14 cellular contexts compared by ENCODE assay signal in the genomic region with DNA sequence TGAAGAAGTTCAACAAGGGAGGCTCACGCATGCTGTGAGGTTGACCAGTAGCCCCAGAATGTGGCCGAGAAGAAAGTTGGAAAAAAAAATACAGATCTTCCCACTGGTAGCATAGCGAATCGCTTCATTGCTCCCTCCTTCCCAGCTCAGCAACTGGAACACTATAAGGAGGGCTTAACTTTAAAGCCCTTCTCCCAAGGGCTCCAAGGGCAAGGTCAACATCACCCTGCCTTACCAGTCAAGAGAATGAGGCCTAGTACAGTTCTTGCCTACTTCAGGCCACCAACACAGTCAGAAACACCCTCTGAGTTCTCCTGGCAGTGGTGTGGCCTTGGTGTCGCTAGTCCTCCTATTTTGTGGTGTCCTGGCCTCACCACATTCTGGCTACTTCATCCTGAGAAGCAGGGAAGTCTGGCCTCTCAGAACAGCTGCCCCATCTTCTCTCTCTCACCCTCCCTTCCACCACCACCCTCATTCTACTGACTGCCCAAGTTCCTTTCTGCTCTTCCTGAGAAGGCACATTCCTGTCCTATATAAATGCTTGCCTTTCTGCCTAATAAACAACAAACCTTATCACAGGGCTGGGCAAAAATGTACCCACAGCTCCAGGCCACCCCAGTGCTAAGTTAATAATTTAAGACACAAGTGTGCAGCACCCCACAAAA. TPM values are rescaled to one million over a fixed set of nuclear protein-coding genes. Genes with fewer than 3 reads are reported as not detected.
DNase-seq lines count a peak whose midpoint lies in the region; ATAC-seq, FAIRE-seq and TF ChIP-seq lines count a peak whose summit lies in the region.
"Had no signal": no experiment of that assay in that cellular context is flagged by ENCODE, and none has a peak within 500 bp of the region (broad histone marks: within the 10 kb centered on the region; RNA-seq: fewer than 3 reads in every experiment).

No MANE protein-coding gene starts in this region.

- ATAC-seq in IMR-90 (ENCODE audit: low read depth) = peak; percentile 50

- H4K5ac ChIP-seq in IMR-90 (ENCODE audit: low read depth, low read length) (peak overlapping the region; percentile 43), mesendoderm (ENCODE audit: low read length) (no peak overlapping the region)

- FAIRE-seq in astrocyte (lab: Jason Lieb, UNC) = no peak
- FAIRE-seq: HTR-8/SVneo had no signal

- peak overlapping the region; percentile 1 for H3K4me3 Mint-ChIP-seq in astrocyte (ENCODE audit: unreplicated experiment)

- 0 out of 2 replicates have a peak overlapping the region, but pooled peaks have one; percentile 7 for H2AK5ac ChIP-seq in IMR-90 (ENCODE audit: low read depth, low read length)
- H2AK5ac ChIP-seq in mesendoderm (ENCODE audit: low read length) = peak overlapping the region; percentile 6

- H2AK9ac ChIP-seq in IMR-90 (replicated peaks; ENCODE audit: low read depth, low read length, poor library complexity) = peak overlapping the region; percentile 6

- H4K8ac ChIP-seq in IMR-90 (ENCODE audit: low read depth in 2 of 2, low read length in 2 of 2) (peak overlapping the region in 1 of 2 experiments; percentile 41; a peak in 1 of 4 replicates), mesendoderm (ENCODE audit: low read depth, low read length) (no peak overlapping the region)

- no peak overlapping the region for H3K56ac ChIP-seq in IMR-90 (ENCODE audit: extremely low read depth, insufficient read depth, low read length)
- H3K56ac ChIP-seq in mesendoderm (ENCODE audit: low read length) = peak overlapping the region; percentile 62

- no peak for TF ChIP-seq CTCF in IMR-90 (conservative IDR thresholded peaks at IDR 0.05; ENCODE audit: low read depth, low read length)
- no peak for TF ChIP-seq CTCF in astrocyte (IDR thresholded peaks at IDR 0.05; ENCODE audit: insufficient read depth, low read depth, low read length)
- TF ChIP-seq CTCF in thyroid gland (IDR thresholded peaks at IDR 0.05) = no peak
- no peak for TF ChIP-seq CTCF in WERI-Rb-1 (IDR thresholded peaks at IDR 0.05; ENCODE audit: low read depth, low read length)
- TF ChIP-seq CTCF in uterus (IDR thresholded peaks at IDR 0.05) = no peak

- H2BK5ac ChIP-seq in IMR-90 (ENCODE audit: low read depth, low read length, poor library complexity, severe bottlenecking) = no peak overlapping the region
- no peak overlapping the region for H2BK5ac ChIP-seq in mesendoderm (ENCODE audit: low read length)

- no peak overlapping the region for H3K4ac ChIP-seq in IMR-90 (ENCODE audit: low read depth, low read length)
- no peak overlapping the region for H3K4ac ChIP-seq in mesendoderm (ENCODE audit: low read depth, low read length)

- dilution Hi-C loops in IMR-90 (cut with HindIII; ENCODE audit: low sequenced_read_pairs, unreplicated experiment) = no loop called here

- peak overlapping the region; percentile 38 for H3K18ac ChIP-seq in IMR-90 (ENCODE audit: low read depth, low read length)
- H3K18ac ChIP-seq in mesendoderm (ENCODE audit: low read length) = no peak overlapping the region

- H3K9ac ChIP-seq in IMR-90 (ENCODE audit: low read depth, low read length) = no peak overlapping the region
- H3K9ac ChIP-seq in astrocyte (ENCODE audit: low read length) = no peak overlapping the region
- no peak overlapping the region for H3K9ac ChIP-seq in mesendoderm (ENCODE audit: low read length)

- no peaks in the 10 kb centered on the region for H3K27me3 Mint-ChIP-seq in astrocyte (ENCODE audit: low read depth, unreplicated experiment)

- H3K4me1 Mint-ChIP-seq in astrocyte (ENCODE audit: low read depth, unreplicated experiment) = peaks cover 22% of the 10 kb centered on the region

- no peak overlapping the region; the same call in 1 of the 2 replicates for H3K14ac ChIP-seq in IMR-90 (replicated peaks; ENCODE audit: low read depth, low read length)

- H3K4me3 ChIP-seq in IMR-90 (ENCODE audit: insufficient read depth, low read depth, low read length) (no peak overlapping the region), astrocyte (ENCODE audit: insufficient read depth, low read depth, low read length) (no peak overlapping the region), mesendoderm (ENCODE audit: low read length) (no peak overlapping the region), thyroid gland (replicated peaks in 1 of 3) (no peak overlapping the region), WERI-Rb-1 (ENCODE audit: low read depth, low read length) (no peak overlapping the region), uterus (no peak overlapping the region)
- H3K4me3 ChIP-seq: coronary artery had no signal

- no peaks in the 10 kb centered on the region for H3K9me3 ChIP-seq in IMR-90 (ENCODE audit: control insufficient read depth, insufficient read depth, low read length)
- no peaks in the 10 kb centered on the region for H3K9me3 ChIP-seq in astrocyte (ENCODE audit: insufficient read depth, low read depth, low read length)
- H3K9me3 ChIP-seq in thyroid gland = no peaks in the 10 kb centered on the region
- no peaks in the 10 kb centered on the region for H3K9me3 ChIP-seq in WERI-Rb-1 (ENCODE audit: severe bottlenecking)
- H3K9me3 ChIP-seq in uterus = no peaks in the 10 kb centered on the region

- H4K91ac ChIP-seq in IMR-90 (ENCODE audit: insufficient read depth, low read depth, low read length) = peak overlapping the region; percentile 10

- H3K4me2 ChIP-seq in IMR-90 (ENCODE audit: low read depth, low read length) = no peak overlapping the region
- H3K4me2 ChIP-seq in astrocyte (ENCODE audit: low read length) = no peak overlapping the region
- no peak overlapping the region for H3K4me2 ChIP-seq in mesendoderm (ENCODE audit: low read length)

- no peaks in the 10 kb centered on the region for H3K9me1 ChIP-seq in IMR-90 (ENCODE audit: insufficient read depth, low read length)

- H3K4me1 ChIP-seq in IMR-90 (ENCODE audit: control insufficient read depth, insufficient read depth, low read length) (peaks cover 12% of the 10 kb centered on the region), astrocyte (ENCODE audit: insufficient read depth, low read length) (peaks cover 4% of the 10 kb centered on the region), mesendoderm (ENCODE audit: control insufficient read depth, low read depth, low read length) (no peaks in the 10 kb centered on the region), thyroid gland (peaks cover 8 to 15% of the 10 kb centered on the region in 2 donors), uterus (no peaks in the 10 kb centered on the region)

- no peak overlapping the region for H2BK120ac ChIP-seq in IMR-90 (ENCODE audit: low read depth, low read length)
- no peak overlapping the region for H2BK120ac ChIP-seq in mesendoderm (ENCODE audit: low read depth, low read length)

- H2BK20ac ChIP-seq in IMR-90 (ENCODE audit: low read depth, low read length) = no peak overlapping the region

- H3K23ac ChIP-seq in IMR-90 (ENCODE audit: low read depth, low read length) = no peak overlapping the region; the same call in 1 of the 2 replicates
- no peak overlapping the region for H3K23ac ChIP-seq in mesendoderm (ENCODE audit: low read length)

- H3K79me2 ChIP-seq in astrocyte (ENCODE audit: insufficient read depth, low read length) (no peaks in the 10 kb centered on the region), mesendoderm (ENCODE audit: control insufficient read depth, insufficient read depth, low read length) (no peaks in the 10 kb centered on the region)

- H3K27ac ChIP-seq in IMR-90 (ENCODE audit: insufficient read depth, low read length) (no peak overlapping the region), astrocyte (ENCODE audit: low read depth, low read length) (no peak overlapping the region), mesendoderm (ENCODE audit: low read depth, low read length) (no peak overlapping the region), thyroid gland (peak overlapping the region; percentile 53 to 68 (median 61)), WERI-Rb-1 (no peak overlapping the region), uterus (no peak overlapping the region)

- H3K9me3 Mint-ChIP-seq in astrocyte (ENCODE audit: unreplicated experiment) = no peaks in the 10 kb centered on the region

- POLR2A ChIA-PET in IMR-90 (lab: Charles Lee; ENCODE audit: unreplicated experiment) = no interaction called here

- no peaks in the 10 kb centered on the region for H3K79me1 ChIP-seq in IMR-90 (ENCODE audit: low read depth in 1 of 2, low read length in 2 of 2)
- H3K79me1 ChIP-seq in mesendoderm (ENCODE audit: low read length) = no peaks in the 10 kb centered on the region

- CTCF ChIA-PET in IMR-90 (lab: Yijun Ruan, JAX) = interaction anchor here (1.3 kb wide), 1 partner anchor 211 kb away, joined by 3 read pairs; no protein-coding TSS in a partner anchor

- H3K27ac Mint-ChIP-seq in astrocyte (ENCODE audit: unreplicated experiment) = peak overlapping the region; percentile 59

- intact Hi-C loops in IMR-90 (cut with micrococcal nuclease) (loop anchor here (5.0 kb wide), 1 partner anchor 36 kb away; the partner anchor contains the start of gene SLC7A7), thyroid gland (cut with DNase I) (no loop called here), uterus (cut with DNase I; ENCODE audit: low total_unique reads) (no loop called here)

- H2AFZ ChIP-seq in IMR-90 (replicated peaks; ENCODE audit: low read length, poor library complexity) = peak overlapping the region; percentile 6
- H2AFZ ChIP-seq in astrocyte (ENCODE audit: low read depth, low read length) = peak overlapping the region; percentile 10

- TF ChIP-seq POLR2A in IMR-90 (IDR thresholded peaks at IDR 0.05; ENCODE audit: low read depth, low read length) (no peak), thyroid gland (IDR thresholded peaks at IDR 0.05) (peak in 1 of 2 donors; percentile 9), uterus (IDR thresholded peaks at IDR 0.05) (no peak)

- in situ Hi-C loops in IMR-90 (cut with MboI; ENCODE audit: low sequenced_read_pairs) = no loop called here

- 67% methylated on average over 1 of the region's 5 CpGs; no CpG with 5 or more reads in 1 of the 2 experiments for WGBS in IMR-90 (ENCODE audit: extremely low coverage in 2 of 2, insufficient read length in 1 of 2), 2 experiments
- no CpG with 5 or more reads among the region's 5 CpGs for WGBS in mesendoderm (ENCODE audit: extremely low coverage, insufficient coverage, low lambda C conversion rate)
- WGBS in thyroid gland, 2 donors = 46 to 64% methylated on average over 5 of the region's 5 CpGs

- no peak for TF ChIP-seq RAD21 in IMR-90 (IDR thresholded peaks at IDR 0.05; ENCODE audit: low read length)

- no peaks in the 10 kb centered on the region for H3K36me3 ChIP-seq in IMR-90 (ENCODE audit: control insufficient read depth, insufficient read depth, low read length)
- H3K36me3 ChIP-seq in astrocyte (ENCODE audit: insufficient read depth, low read length) = no peaks in the 10 kb centered on the region
- no peaks in the 10 kb centered on the region for H3K36me3 ChIP-seq in mesendoderm (ENCODE audit: control insufficient read depth, insufficient read depth, low read length)
- no peaks in the 10 kb centered on the region for H3K36me3 ChIP-seq in thyroid gland
- no peaks in the 10 kb centered on the region for H3K36me3 ChIP-seq in WERI-Rb-1
- H3K36me3 ChIP-seq in uterus = no peaks in the 10 kb centered on the region

- no TSS peak for BruUV-seq in IMR-90 (replicated peaks; lab: Mats Ljungman, UMichigan)

- H2BK15ac ChIP-seq in IMR-90 (ENCODE audit: low read depth, low read length) (no peak overlapping the region), mesendoderm (replicated peaks; ENCODE audit: low read depth) (no peak overlapping the region)

- no peaks in the 10 kb centered on the region for H4K20me1 ChIP-seq in IMR-90 (ENCODE audit: insufficient read depth, low read length)
- no peaks in the 10 kb centered on the region for H4K20me1 ChIP-seq in astrocyte (ENCODE audit: insufficient read depth, low read length)

- peaks cover 1% of the 10 kb centered on the region for H3K36me3 Mint-ChIP-seq in astrocyte (ENCODE audit: low read depth, unreplicated experiment)

- DNase-seq in IMR-90 = peak; percentile 5
- no peak for DNase-seq in astrocyte (ENCODE audit: low read depth)
- DNase-seq in mesendoderm = no peak
- DNase-seq in thyroid gland = peak; percentile 57 to 62
- no peak for DNase-seq in WERI-Rb-1
- DNase-seq in NCI-H2196 treated with DMSO at 0.1 percent for 48 hours (lab: John Stamatoyannopoulos, UW; ENCODE audit: unreplicated experiment) = no peak
- DNase-seq in uterus = no peak
- DNase-seq: amygdala, GOT3, MM.1S, NCI-H2081, NCI-H526 treated with DMSO at 0.1 percent for 48 hours had no signal

- H3K27me3 ChIP-seq in IMR-90 (ENCODE audit: control insufficient read depth, insufficient read depth, low read length) (no peaks in the 10 kb centered on the region), astrocyte (ENCODE audit: insufficient read depth, low read length) (no peaks in the 10 kb centered on the region), mesendoderm (ENCODE audit: insufficient read depth, low read length, poor library complexity) (no peaks in the 10 kb centered on the region), thyroid gland (no peaks in the 10 kb centered on the region), WERI-Rb-1 (ENCODE audit: insufficient read depth, low read depth, severe bottlenecking) (no peaks in the 10 kb centered on the region), uterus (no peaks in the 10 kb centered on the region)

RNA-seq across cellular contexts. Expression of gene OXA1L, which starts 14.6 kb away (rescaled TPM):
- 40.0 and 47.3 TPM in 2 replicates for total RNA-seq in IMR-90 (2012; rRNA removed)
- polyA plus RNA-seq in IMR-90 (2012; rRNA removed) = 113 and 161 TPM in 2 replicates
- polyA plus RNA-seq in IMR-90 (2012; cell fraction: cytosol; rRNA removed) = 55.0 and 68.3 TPM in 2 replicates
- 122 and 328 TPM in 2 replicates for polyA plus RNA-seq in IMR-90 (2012; cell fraction: nucleus; rRNA removed; ENCODE audit: low replicate concordance)
- 81.2 and 82.8 TPM in 2 replicates for total RNA-seq in astrocyte
- 117 TPM for polyA plus RNA-seq in mesendoderm (2013, experiment 1 of 2)
- polyA plus RNA-seq in mesendoderm (2013, experiment 2 of 2) = 118 TPM
- 100 to 1,000 TPM; 104 to 131 (median 117) TPM for total RNA-seq in thyroid gland
- 10 to 100 TPM; 38.3 to 87.8 (median 55.9) TPM for total RNA-seq in uterus

RNA-seq across cellular contexts. Expression of gene SLC7A7, which starts 34.2 kb away (rescaled TPM):
- total RNA-seq in IMR-90 (2012; rRNA removed) (1.4 and 2.0 TPM in 2 replicates), astrocyte (13.3 and 14.3 TPM in 2 replicates), thyroid gland (10 to 100 TPM in 3 of 4 donors, 1 to 10 TPM in 1; 8.4 to 15.1 (median 13.7) TPM), uterus (10 to 100 TPM in 1 of 4 donors, 1 to 10 TPM in 3; 2.8 to 15.6 (median 6.8) TPM)
- 1.4 and 1.8 TPM in 2 replicates for polyA plus RNA-seq in IMR-90 (2012; rRNA removed)
- 1.5 and 2.2 TPM in 2 replicates for polyA plus RNA-seq in IMR-90 (2012; cell fraction: cytosol; rRNA removed)
- polyA plus RNA-seq in IMR-90 (2012; cell fraction: nucleus; rRNA removed; ENCODE audit: low replicate concordance) = 3.9 and 11.9 TPM in 2 replicates
- 8.9 TPM for polyA plus RNA-seq in mesendoderm (2013, experiment 1 of 2)
- polyA plus RNA-seq in mesendoderm (2013, experiment 2 of 2) = 8.0 TPM

RNA-seq across cellular contexts. Expression of gene MRPL52, which starts 48.6 kb away (rescaled TPM):
- 23.9 and 51.4 TPM in 2 replicates for total RNA-seq in IMR-90 (2012; rRNA removed)
- polyA plus RNA-seq in IMR-90 (2012; rRNA removed) = 33.1 and 45.7 TPM in 2 replicates
- polyA plus RNA-seq in IMR-90 (2012; cell fraction: cytosol; rRNA removed) = 114 and 912 TPM in 2 replicates
- 35.8 and 40.4 TPM in 2 replicates for polyA plus RNA-seq in IMR-90 (2012; cell fraction: nucleus; rRNA removed; ENCODE audit: low replicate concordance)
- total RNA-seq in astrocyte = 169 and 182 TPM in 2 replicates
- polyA plus RNA-seq in mesendoderm (2013, experiment 1 of 2) = 355 TPM
- 362 TPM for polyA plus RNA-seq in mesendoderm (2013, experiment 2 of 2)
- 100 to 1,000 TPM in 2 of 4 donors, 10 to 100 TPM in 2; 43.7 to 166 (median 76.3) TPM for total RNA-seq in thyroid gland
- 100 to 1,000 TPM in 1 of 4 donors, 10 to 100 TPM in 3; 14.3 to 255 (median 35.3) TPM for total RNA-seq in uterus

RNA-seq across cellular contexts. Expression of gene MMP14, which starts 55.3 kb away (rescaled TPM):
- total RNA-seq in IMR-90 (2012; rRNA removed) (124 and 156 TPM in 2 replicates), astrocyte (911 and 1,063 TPM in 2 replicates), thyroid gland (100 to 1,000 TPM in 1 of 4 donors, 10 to 100 TPM in 3; 59.7 to 119 (median 88.5) TPM), uterus (100 to 1,000 TPM in 3 of 4 donors, 10 to 100 TPM in 1; 66.6 to 233 (median 172) TPM)
- 315 and 375 TPM in 2 replicates for polyA plus RNA-seq in IMR-90 (2012; rRNA removed)
- polyA plus RNA-seq in IMR-90 (2012; cell fraction: cytosol; rRNA removed) = 185 and 358 TPM in 2 replicates
- 492 and 622 TPM in 2 replicates for polyA plus RNA-seq in IMR-90 (2012; cell fraction: nucleus; rRNA removed; ENCODE audit: low replicate concordance)
- polyA plus RNA-seq in mesendoderm (2013, experiment 1 of 2) = 188 TPM
- polyA plus RNA-seq in mesendoderm (2013, experiment 2 of 2) = 174 TPM

Comparison
In these comparisons a context has a peak if more than half of its experiments do, and no peak if none do; other contexts are left out.
1. DNase-seq: peak in IMR-90 (single experiment) and thyroid gland (2 of 2); none in astrocyte (single experiment), mesendoderm (single experiment), WERI-Rb-1 (single experiment), NCI-H2196 treated with DMSO at 0.1 percent for 48 hours (single experiment) and uterus (0 of 2).
2. H3K27ac ChIP-seq: peak in thyroid gland (3 of 3); none in IMR-90 (single experiment), astrocyte (single experiment), mesendoderm (single experiment), WERI-Rb-1 (single experiment) and uterus (0 of 2).